9 cellular contexts compared by ENCODE assay signal in genomic region chr14:39266589-39266870, GRCh38. TPM values are rescaled to one million over a fixed set of nuclear protein-coding genes. Genes with fewer than 3 reads are reported as not detected.
DNase-seq lines count a peak whose midpoint lies in the region; ATAC-seq, FAIRE-seq and TF ChIP-seq lines count a peak whose summit lies in the region.
"Had no signal": no experiment of that assay in that cellular context is flagged by ENCODE, and none has a peak within 500 bp of the region (broad histone marks: within the 10 kb centered on the region; RNA-seq: fewer than 3 reads in every experiment).

No MANE protein-coding gene starts in this region.

- CTCF ChIA-PET in K562 (lab: Yijun Ruan, JAX; ENCODE audit: low intra/inter-chr PET ratio): no interaction called here

- H3K9ac ChIP-seq in K562 (ENCODE audit: insufficient read depth in 1 of 2, low read depth in 2 of 2, low read length in 2 of 2): peak overlapping the region; percentile 94 to 99

- 0% methylated on average over 9 of the region's 28 CpGs for WGBS in K562 (ENCODE audit: insufficient coverage, low coverage, missing lambda C conversion rate)

- H3K9me3 ChIP-seq in MG63 (no peaks in the 10 kb centered on the region), K562 (replicated peaks; ENCODE audit: control insufficient read depth, insufficient read depth, low read depth, low read length) (peaks cover 3% of the 10 kb centered on the region; the same call in 1 of the 2 replicates)

- H4K20me1 ChIP-seq in K562 (replicated peaks; ENCODE audit: control insufficient read depth, insufficient read depth, low read length): no peaks in the 10 kb centered on the region

- BruUV-seq in K562 (replicated peaks; lab: Mats Ljungman, UMichigan): no TSS peak

- no peaks in the 10 kb centered on the region for H3K36me3 ChIP-seq in MG63
- H3K36me3 ChIP-seq in K562 (ENCODE audit: control insufficient read depth, insufficient read depth, low read length): no peaks in the 10 kb centered on the region

- peaks cover 11 to 16% of the 10 kb centered on the region in 2 experiments; a peak in 4 of 5 replicates for H3K4me1 ChIP-seq in K562 (replicated peaks in 1 of 2; ENCODE audit: control insufficient read depth in 2 of 2, insufficient read depth in 2 of 2, low read length in 2 of 2)

- H3K79me2 ChIP-seq in K562 (ENCODE audit: control insufficient read depth, insufficient read depth, low read length): peaks cover 50% of the 10 kb centered on the region

- no peaks in the 10 kb centered on the region for H3K27me3 ChIP-seq in MG63
- no peaks in the 10 kb centered on the region for H3K27me3 ChIP-seq in K562 (ENCODE audit: control insufficient read depth in 2 of 2, insufficient read depth in 2 of 2, low read length in 2 of 2)
- H3K27me3 ChIP-seq in layer of hippocampus (ENCODE audit: control insufficient read depth, insufficient read depth, low read length): no peaks in the 10 kb centered on the region

- no peak for TF ChIP-seq CTCF in K562 (IDR thresholded peaks at IDR 0.05 in 2 of 3, conservative IDR thresholded peaks at IDR 0.05 in 1 of 3; ENCODE audit: insufficient read depth in 2 of 3, low read depth in 1 of 3, low read length in 3 of 3)

- H3K9me3 Mint-ChIP-seq in stimulated activated naive CD8-positive, alpha-beta T cell treated with anti-CD3 and anti-CD28 coated beads, Interleukin-15, Interleukin-2, amounts not matched to agents 100 ng/mL and 50 ng/mL, for 24 hours: peaks cover 4% of the 10 kb centered on the region

- no peak for TF ChIP-seq RAD21 in K562 (CRISPR knock-in tag; conservative IDR thresholded peaks at IDR 0.05 in 1 of 2, IDR thresholded peaks at IDR 0.05 in 1 of 2)

- intact Hi-C loops in K562 (cut with micrococcal nuclease): loop anchor here (10.0 kb wide), 1 partner anchor 92 kb away; the partner anchor contains the start of genes PNN and TRAPPC6B

- H3K4me3 ChIP-seq in MG63 (peak overlapping the region; percentile 79), K562 (peak overlapping the region; percentile 67)

- DNase-seq in H54 (ENCODE audit: insufficient read length, low spot score) (peak; percentile 9), MG63 (peak; percentile 50), K562 (ENCODE audit: extremely low read depth in 1 of 4, low spot score in 3 of 4) (peak in 3 of 4 experiments; percentile 49 to 52 (median 51)), OCI-M2 (lab: John Stamatoyannopoulos, UW; ENCODE audit: unreplicated experiment) (no peak), SK-N-DZ (ENCODE audit: low spot score) (no peak)

- no peak for FAIRE-seq in H54 (lab: Jason Lieb, UNC)
- no peak for FAIRE-seq in K562 (lab: Jason Lieb, UNC)
- FAIRE-seq: endometrium had no signal

- H2AFZ ChIP-seq in K562 (ENCODE audit: low read depth, low read length): peak overlapping the region; percentile 99

- peak overlapping the region; percentile 95 for H3K27ac Mint-ChIP-seq in stimulated activated naive CD8-positive, alpha-beta T cell treated with anti-CD3 and anti-CD28 coated beads, Interleukin-15, Interleukin-2, amounts not matched to agents 100 ng/mL and 50 ng/mL, for 24 hours

- H3K27ac ChIP-seq in K562 (ENCODE audit: extremely low read depth, low read depth, low read length) (peak overlapping the region; percentile 97), layer of hippocampus (ENCODE audit: low read depth, low read length) (peak overlapping the region; percentile 98)

- POLR2A ChIA-PET in K562 (lab: Yijun Ruan, JAX): interaction anchor here (0.7 to 2.1 kb wide), 7 partner anchors 10 to 153 kb away, joined by 3 to 7 read pairs (median 3); partner anchors contain the start of genes GEMIN2 and TRAPPC6B

- ATAC-seq in GM18505 (IDR thresholded peaks at IDR 0.05; ENCODE audit: unreplicated experiment) (peak; percentile 46), K562 (peak; percentile 60)

- TF ChIP-seq POLR2A in GM18505 (IDR thresholded peaks at IDR 0.05; ENCODE audit: borderline replicate concordance, extremely low read depth, insufficient read depth, insufficient read length) (no peak), H54 (IDR thresholded peaks at IDR 0.05; ENCODE audit: low read depth, low read length) (no peak), K562 (conservative IDR thresholded peaks at IDR 0.05) (no peak)

- in situ Hi-C loops in K562 (cut with MboI): no loop called here

- peak overlapping the region; percentile 80 for H3K4me3 Mint-ChIP-seq in stimulated activated naive CD8-positive, alpha-beta T cell treated with anti-CD3 and anti-CD28 coated beads, Interleukin-15, Interleukin-2, amounts not matched to agents 100 ng/mL and 50 ng/mL, for 24 hours

- H3K4me1 Mint-ChIP-seq in stimulated activated naive CD8-positive, alpha-beta T cell treated with anti-CD3 and anti-CD28 coated beads, Interleukin-15, Interleukin-2, amounts not matched to agents 100 ng/mL and 50 ng/mL, for 24 hours (ENCODE audit: low read depth): peaks cover 55% of the 10 kb centered on the region

- H3K9me1 ChIP-seq in K562 (ENCODE audit: control insufficient read depth, insufficient read depth, low read length): no peaks in the 10 kb centered on the region

- no peaks in the 10 kb centered on the region for H3K27me3 Mint-ChIP-seq in stimulated activated naive CD8-positive, alpha-beta T cell treated with anti-CD3 and anti-CD28 coated beads, Interleukin-15, Interleukin-2, amounts not matched to agents 100 ng/mL and 50 ng/mL, for 24 hours

- TF ChIP-seq EP300 in K562 (IDR thresholded peaks at IDR 0.05; ENCODE audit: low read length): no peak

- no peaks in the 10 kb centered on the region for H3K36me3 Mint-ChIP-seq in stimulated activated naive CD8-positive, alpha-beta T cell treated with anti-CD3 and anti-CD28 coated beads, Interleukin-15, Interleukin-2, amounts not matched to agents 100 ng/mL and 50 ng/mL, for 24 hours (ENCODE audit: low read depth)

- H3K4me2 ChIP-seq in K562 (ENCODE audit: insufficient read depth, low read length): peak overlapping the region; percentile 89

TF ChIP-seq in K562, 482 proteins besides CTCF, POLR2A, EP300 and RAD21 (continues in another document):
- 0 out of 4 replicates have a peak, but pooled peaks of 1 of the 2 experiments have one; percentile 10 for TF ChIP-seq UBTF (IDR thresholded peaks at IDR 0.05; ENCODE audit: borderline replicate concordance in 1 of 2, low read depth in 2 of 2, low read length in 2 of 2)

RNA-seq across cellular contexts. Expression of gene MIA2, which starts 32.8 kb away (rescaled TPM):
- total RNA-seq in MG63 (2014; rRNA removed; shearing (Covaris generic); ENCODE audit: low replicate concordance): 6.3 and 8.6 TPM in 2 replicates
- total RNA-seq in K562 (2011; cell fraction: chromatin; rRNA removed; ENCODE audit: low replicate concordance): 7.1 and 20.8 TPM in 2 replicates
- 5.3 and 8.0 TPM in 2 replicates for total RNA-seq in K562 (2011; cell fraction: nucleolus; rRNA removed)
- total RNA-seq in K562 (2011; cell fraction: nucleoplasm; rRNA removed): 12.2 and 17.0 TPM in 2 replicates
- total RNA-seq in K562 (2014; rRNA removed) (6.9 and 7.2 TPM in 2 replicates), K562 (2014; rRNA removed; fragmentation: Illumina TruSeq; extraction: Trizol) (17.0 and 18.9 TPM in 2 replicates), K562 (2015; rRNA removed; fragmentation: Illumina TruSeq; extraction: Trizol) (11.8 and 13.6 TPM in 2 replicates), K562 (2021) (10.4 and 12.8 TPM in 2 replicates)
- polyA plus RNA-seq in K562 (2011; rRNA removed) (12.3 and 13.0 TPM in 2 replicates), K562 (2014; fragmentation: Illumina TruSeq; extraction: Trizol) (18.3 and 21.8 TPM in 2 replicates), K562 (2014; fragmentation: Nextera tagmentation; extraction: Ambion mirVana) (10 to 100 TPM in 1 of 2 experiments, 1 to 10 TPM in 1; 6.0 to 11.5 TPM), K562 (2014; rRNA removed) (11.8 and 12.2 TPM in 2 replicates)
- 6.4 and 8.1 TPM in 2 replicates for polyA plus RNA-seq in K562 (2011; cell fraction: cytosol; rRNA removed)
- polyA plus RNA-seq in K562 (2011; cell fraction: nucleus; rRNA removed): 10.6 and 11.1 TPM in 2 replicates
- polyA plus RNA-seq in K562 (2012): 7.3 and 17.5 TPM in 2 replicates
- polyA minus RNA-seq in K562 (2011; rRNA and poly(A)+ RNA removed): 8.6 and 10.0 TPM in 2 replicates
- 4.2 and 5.0 TPM in 2 replicates for polyA minus RNA-seq in K562 (2011; cell fraction: cytosol; rRNA and poly(A)+ RNA removed)
- 5.0 and 7.9 TPM in 2 replicates for polyA minus RNA-seq in K562 (2011; cell fraction: nucleus; rRNA and poly(A)+ RNA removed)
- 10.0 and 10.3 TPM in 2 replicates for polyA plus RNA-seq in SK-N-DZ (2014; cell fraction: cytosol; rRNA removed)
- 6.5 and 8.6 TPM in 2 replicates for polyA plus RNA-seq in SK-N-DZ (2014; cell fraction: nucleus; rRNA removed)

Comparison
In these comparisons a context has a peak if more than half of its experiments do, and no peak if none do; other contexts are left out.
1. DNase-seq: peak in H54 (single experiment), MG63 (single experiment) and K562 (3 of 4); none in OCI-M2 (single experiment) and SK-N-DZ (single experiment).